In genomic region chr1:196400478-196401453, GRCh38 we compare ENCODE assay signal across 10 cellular contexts.
DNase-seq lines count a peak whose midpoint lies in the region; ATAC-seq, FAIRE-seq and TF ChIP-seq lines count a peak whose summit lies in the region.
"Had no signal": no experiment of that assay in that cellular context is flagged by ENCODE, and none has a peak within 500 bp of the region (broad histone marks: within the 10 kb centered on the region; RNA-seq: fewer than 3 reads in every experiment).

No MANE protein-coding gene starts in this region.

- DNase-seq in D721Med (ENCODE audit: insufficient read length, low spot score): no peak
- DNase-seq in NCI-H748 (lab: John Stamatoyannopoulos, UW; ENCODE audit: unreplicated experiment): peak; percentile 51
- peak; percentile 76 for DNase-seq in epithelial cell of esophagus (ENCODE audit: low read depth)
- peak; percentile 64 for DNase-seq in mucosa of gallbladder (ENCODE audit: low spot score)
- DNase-seq in frontal cortex (ENCODE audit: low spot score in 2 of 2): no peak
- DNase-seq in GM12892 (ENCODE audit: insufficient read length): no peak
- no peak for DNase-seq in cerebellar nuclear complex (lab: John Stamatoyannopoulos, UW)
- DNase-seq: activated CD4-positive, alpha-beta T cell treated with anti-CD3 and anti-CD28 coated beads for 36 hours; NCI-H187 treated with DMSO at 0.1 percent for 48 hours had no signal

- TF ChIP-seq POLR2A in GM12892 (IDR thresholded peaks at IDR 0.05; ENCODE audit: low read depth, low read length): no peak

- no peak for ATAC-seq in GM21737 (IDR thresholded peaks at IDR 0.05; ENCODE audit: unreplicated experiment)
- ATAC-seq: activated CD4-positive, alpha-beta T cell treated with anti-CD3 and anti-CD28 coated beads for 36 hours had no signal

- TF ChIP-seq CTCF in D721Med (IDR thresholded peaks at IDR 0.05; ENCODE audit: insufficient read depth, missing control alignments) (no peak), epithelial cell of esophagus (IDR thresholded peaks at IDR 0.05; ENCODE audit: insufficient read depth, low read depth, low read length, missing control alignments) (no peak)

- FAIRE-seq in D721Med (lab: Jason Lieb, UNC) (peak; percentile 58), frontal cortex (lab: Jason Lieb, UNC) (no peak), GM12892 (lab: Jason Lieb, UNC) (no peak)

- no peak overlapping the region for H3K4me3 ChIP-seq in epithelial cell of esophagus (ENCODE audit: low read length)

Comparison
In these comparisons a context has a peak if more than half of its experiments do, and no peak if none do; other contexts are left out.
1. DNase-seq: peak in NCI-H748 (single experiment), epithelial cell of esophagus (single experiment) and mucosa of gallbladder (single experiment); none in D721Med (single experiment), frontal cortex (0 of 2), GM12892 (single experiment) and cerebellar nuclear complex (0 of 2).